Comparison of ENCODE assay signal across 16 cellular contexts in the genomic region with DNA sequence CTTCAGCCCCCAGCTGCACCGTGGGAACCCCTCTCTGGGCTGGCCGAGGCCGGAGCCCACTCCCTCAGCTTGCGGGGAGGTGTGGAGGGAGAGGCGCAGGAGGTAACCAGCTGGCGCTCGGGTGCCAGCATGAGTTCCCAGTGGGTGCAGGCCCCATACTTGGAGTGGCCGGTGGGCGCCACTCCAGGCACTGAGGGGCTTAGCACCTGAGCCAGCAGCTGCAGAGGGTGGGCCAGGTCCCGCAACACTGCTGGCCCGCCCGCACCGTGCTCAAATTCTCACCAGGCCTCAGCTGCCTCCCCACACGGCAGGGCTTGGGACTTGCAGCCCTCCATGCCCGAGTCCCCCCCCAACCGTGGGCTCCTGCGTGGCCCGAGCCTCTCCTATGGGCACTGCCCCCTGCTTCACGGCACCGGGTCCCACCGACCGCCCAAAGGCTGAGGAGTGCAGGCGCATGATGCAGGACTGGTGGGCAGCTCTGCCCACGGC. TPM values are rescaled to one million over a fixed set of nuclear protein-coding genes. Genes with fewer than 3 reads are reported as not detected.
DNase-seq lines count a peak whose midpoint lies in the region; ATAC-seq, FAIRE-seq and TF ChIP-seq lines count a peak whose summit lies in the region.
"Had no signal": no experiment of that assay in that cellular context is flagged by ENCODE, and none has a peak within 500 bp of the region (broad histone marks: within the 10 kb centered on the region; RNA-seq: fewer than 3 reads in every experiment).

No MANE protein-coding gene starts in this region.

- ATAC-seq in left ventricle myocardium superior (no peak), upper lobe of right lung (peak; percentile 33), WTC11 (no peak)
- ATAC-seq: HCT116 had no signal

- FAIRE-seq in kidney (lab: Jason Lieb, UNC): no peak
- FAIRE-seq: H54 had no signal

- H3K9me3 ChIP-seq in left ventricle myocardium inferior (replicated peaks) (peaks cover 3% of the 10 kb centered on the region), kidney (ENCODE audit: control insufficient read depth in 1 of 2, low read length in 2 of 2) (no peaks in the 10 kb centered on the region), upper lobe of right lung (no peaks in the 10 kb centered on the region)

- peaks cover 24% of the 10 kb centered on the region for H3K9me3 Mint-ChIP-seq in WTC11
- H3K9me3 Mint-ChIP-seq: CD4-positive, CD25-positive, alpha-beta regulatory T cell had no signal

- H3K36me3 Mint-ChIP-seq in WTC11: peaks cover 18% of the 10 kb centered on the region
- H3K36me3 Mint-ChIP-seq: CD4-positive, CD25-positive, alpha-beta regulatory T cell had no signal

- peak; percentile 22 for DNase-seq in left ventricle myocardium superior
- no peak for DNase-seq in left ventricle myocardium inferior
- DNase-seq in kidney: peak; percentile 62
- DNase-seq in posterior vena cava (ENCODE audit: low spot score): peak; percentile 73
- peak; percentile 57 for DNase-seq in upper lobe of right lung
- no peak for DNase-seq in WTC11 (ENCODE audit: low spot score)
- DNase-seq in RPMI8226: no peak
- no peak for DNase-seq in DMS 273 treated with DMSO at 0.1 percent for 48 hours (lab: John Stamatoyannopoulos, UW)
- DNase-seq: ACHN; CD4-positive, CD25-positive, alpha-beta regulatory T cell; GM23248 had no signal

- H3K27me3 ChIP-seq in left ventricle myocardium inferior (ENCODE audit: low read depth) (no peaks in the 10 kb centered on the region), upper lobe of right lung (no peaks in the 10 kb centered on the region)
- H3K27me3 ChIP-seq: BLaER1 treated with 17β-estradiol and CSF1 and Interleukin-3, amounts not matched to agents 10 nM and 100 nM had no signal

- CTCF ChIA-PET in WTC11 (lab: Charles Lee): no interaction called here

- no peak overlapping the region for H3K4me3 Mint-ChIP-seq in WTC11
- H3K4me3 Mint-ChIP-seq: CD4-positive, CD25-positive, alpha-beta regulatory T cell had no signal

- H3K27ac ChIP-seq in left ventricle myocardium inferior (replicated peaks): no peak overlapping the region
- H3K27ac ChIP-seq in kidney (ENCODE audit: low read depth in 2 of 2, low read length in 2 of 2): no peak overlapping the region
- H3K27ac ChIP-seq in upper lobe of right lung: no peak overlapping the region
- H3K27ac ChIP-seq: BLaER1 treated with 17β-estradiol and CSF1 and Interleukin-3, amounts not matched to agents 10 nM and 100 nM; GM23248 had no signal

- peaks cover 31% of the 10 kb centered on the region for H3K4me1 ChIP-seq in left ventricle myocardium inferior
- H3K4me1 ChIP-seq in kidney (ENCODE audit: control insufficient read depth in 1 of 2, insufficient read depth in 1 of 2, low read depth in 1 of 2, low read length in 2 of 2): no peaks in the 10 kb centered on the region
- no peaks in the 10 kb centered on the region for H3K4me1 ChIP-seq in upper lobe of right lung

- intact Hi-C loops in left ventricle myocardium superior (cut with micrococcal nuclease): no loop called here
- intact Hi-C loops in left ventricle myocardium inferior (cut with micrococcal nuclease): no loop called here
- intact Hi-C loops in kidney (cut with DNase I): no loop called here
- intact Hi-C loops in posterior vena cava (cut with DNase I): loop anchor here in 1 of 2 donors (10.0 kb wide), 1 partner anchor 270 kb away; the partner anchor contains the start of genes FPGT and LRRIQ3
- intact Hi-C loops in upper lobe of right lung (cut with DNase I): no loop called here

- no peak overlapping the region for H3K27ac Mint-ChIP-seq in WTC11
- H3K27ac Mint-ChIP-seq: CD4-positive, CD25-positive, alpha-beta regulatory T cell had no signal

- H3K27me3 Mint-ChIP-seq in WTC11 (ENCODE audit: low read depth): no peaks in the 10 kb centered on the region
- H3K27me3 Mint-ChIP-seq: CD4-positive, CD25-positive, alpha-beta regulatory T cell had no signal

- no peak overlapping the region for H3K9ac ChIP-seq in kidney (ENCODE audit: low read length in 2 of 2)
- H3K9ac ChIP-seq: BLaER1 treated with 17β-estradiol and CSF1 and Interleukin-3, amounts not matched to agents 10 nM and 100 nM; GM23248 had no signal

- peaks cover 19% of the 10 kb centered on the region for H3K4me1 Mint-ChIP-seq in WTC11
- H3K4me1 Mint-ChIP-seq: CD4-positive, CD25-positive, alpha-beta regulatory T cell had no signal

- H3K36me3 ChIP-seq in left ventricle myocardium inferior (peaks cover 8% of the 10 kb centered on the region), kidney (ENCODE audit: control insufficient read depth in 1 of 2, insufficient read depth in 2 of 2, low read length in 2 of 2) (no peaks in the 10 kb centered on the region), upper lobe of right lung (no peaks in the 10 kb centered on the region)
- H3K36me3 ChIP-seq: BLaER1 treated with 17β-estradiol and CSF1 and Interleukin-3, amounts not matched to agents 10 nM and 100 nM had no signal

- no peak overlapping the region for H3K4me3 ChIP-seq in left ventricle myocardium inferior
- no peak overlapping the region for H3K4me3 ChIP-seq in kidney (ENCODE audit: low read length in 2 of 2)
- no peak overlapping the region for H3K4me3 ChIP-seq in upper lobe of right lung
- H3K4me3 ChIP-seq: BLaER1 treated with 17β-estradiol and CSF1 and Interleukin-3, amounts not matched to agents 10 nM and 100 nM; GM23248 had no signal

- POLR2A ChIA-PET in WTC11 (lab: Charles Lee): no interaction called here

- no peak for TF ChIP-seq CTCF in left ventricle myocardium inferior (IDR thresholded peaks at IDR 0.05; ENCODE audit: borderline replicate concordance)
- no peak for TF ChIP-seq CTCF in kidney (IDR thresholded peaks at IDR 0.05; ENCODE audit: borderline replicate concordance, extremely low read depth, insufficient read depth)
- no peak for TF ChIP-seq CTCF in upper lobe of right lung (IDR thresholded peaks at IDR 0.05)
- no peak for TF ChIP-seq CTCF in WTC11 (IDR thresholded peaks at IDR 0.05)

TF ChIP-seq in WTC11, 78 proteins besides CTCF, POLR2A, EP300 and RAD21:
- TF ChIP-seq MXD4 (CRISPR knock-in tag; IDR thresholded peaks at IDR 0.05; ENCODE audit: borderline replicate concordance): no peak
- TF ChIP-seq, protein P1, sequence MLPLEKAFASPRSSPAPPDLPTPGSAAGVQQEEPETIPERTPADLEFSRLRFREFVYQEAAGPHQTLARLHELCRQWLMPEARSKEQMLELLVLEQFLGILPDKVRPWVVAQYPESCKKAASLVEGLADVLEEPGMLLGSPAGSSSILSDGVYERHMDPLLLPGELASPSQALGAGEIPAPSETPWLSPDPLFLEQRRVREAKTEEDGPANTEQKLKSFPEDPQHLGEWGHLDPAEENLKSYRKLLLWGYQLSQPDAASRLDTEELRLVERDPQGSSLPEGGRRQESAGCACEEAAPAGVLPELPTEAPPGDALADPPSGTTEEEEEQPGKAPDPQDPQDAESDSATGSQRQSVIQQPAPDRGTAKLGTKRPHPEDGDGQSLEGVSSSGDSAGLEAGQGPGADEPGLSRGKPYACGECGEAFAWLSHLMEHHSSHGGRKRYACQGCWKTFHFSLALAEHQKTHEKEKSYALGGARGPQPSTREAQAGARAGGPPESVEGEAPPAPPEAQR (CRISPR knock-in tag; IDR thresholded peaks at IDR 0.05): no peak
- TF ChIP-seq MYBL2 (CRISPR knock-in tag; IDR thresholded peaks at IDR 0.05): no peak
- TF ChIP-seq NR1H2 (CRISPR knock-in tag; IDR thresholded peaks at IDR 0.05): no peak
- TF ChIP-seq NFATC4 (CRISPR knock-in tag; IDR thresholded peaks at IDR 0.05): no peak
- no peak for TF ChIP-seq ZNF423 (CRISPR knock-in tag; IDR thresholded peaks at IDR 0.05)
- TF ChIP-seq, protein P2, sequence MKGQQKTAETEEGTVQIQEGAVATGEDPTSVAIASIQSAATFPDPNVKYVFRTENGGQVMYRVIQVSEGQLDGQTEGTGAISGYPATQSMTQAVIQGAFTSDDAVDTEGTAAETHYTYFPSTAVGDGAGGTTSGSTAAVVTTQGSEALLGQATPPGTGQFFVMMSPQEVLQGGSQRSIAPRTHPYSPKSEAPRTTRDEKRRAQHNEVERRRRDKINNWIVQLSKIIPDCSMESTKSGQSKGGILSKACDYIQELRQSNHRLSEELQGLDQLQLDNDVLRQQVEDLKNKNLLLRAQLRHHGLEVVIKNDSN (CRISPR knock-in tag; IDR thresholded peaks at IDR 0.05): no peak
- no peak for TF ChIP-seq PRRX2 (CRISPR knock-in tag; IDR thresholded peaks at IDR 0.05)
- TF ChIP-seq RORB (CRISPR knock-in tag; IDR thresholded peaks at IDR 0.05): no peak

RNA-seq across cellular contexts. Expression of gene LRRC53, which starts 47.2 kb away (rescaled TPM):
- total RNA-seq in left ventricle myocardium superior (not detected), left ventricle myocardium inferior (not detected), kidney (not detected), posterior vena cava (not detected), upper lobe of right lung (not detected), WTC11 (2021) (not detected in 3 replicates)
- not detected for polyA plus RNA-seq in kidney (ENCODE audit: insufficient read depth, low read depth, low replicate concordance)
- total RNA-seq: A172; CD4-positive, CD25-positive, alpha-beta regulatory T cell; Daoy; GM23248 had no signal
- polyA plus RNA-seq: CD4-positive, CD25-positive, alpha-beta regulatory T cell; GM23248 had no signal

Comparison
In these comparisons a context has a peak if more than half of its experiments do, and no peak if none do; other contexts are left out.
1. DNase-seq: peak in left ventricle myocardium superior (single experiment), kidney (single experiment), posterior vena cava (single experiment) and upper lobe of right lung (single experiment); none in left ventricle myocardium inferior (single experiment), WTC11 (single experiment), RPMI8226 (single experiment) and DMS 273 treated with DMSO at 0.1 percent for 48 hours (single experiment).